In the genomic region with DNA sequence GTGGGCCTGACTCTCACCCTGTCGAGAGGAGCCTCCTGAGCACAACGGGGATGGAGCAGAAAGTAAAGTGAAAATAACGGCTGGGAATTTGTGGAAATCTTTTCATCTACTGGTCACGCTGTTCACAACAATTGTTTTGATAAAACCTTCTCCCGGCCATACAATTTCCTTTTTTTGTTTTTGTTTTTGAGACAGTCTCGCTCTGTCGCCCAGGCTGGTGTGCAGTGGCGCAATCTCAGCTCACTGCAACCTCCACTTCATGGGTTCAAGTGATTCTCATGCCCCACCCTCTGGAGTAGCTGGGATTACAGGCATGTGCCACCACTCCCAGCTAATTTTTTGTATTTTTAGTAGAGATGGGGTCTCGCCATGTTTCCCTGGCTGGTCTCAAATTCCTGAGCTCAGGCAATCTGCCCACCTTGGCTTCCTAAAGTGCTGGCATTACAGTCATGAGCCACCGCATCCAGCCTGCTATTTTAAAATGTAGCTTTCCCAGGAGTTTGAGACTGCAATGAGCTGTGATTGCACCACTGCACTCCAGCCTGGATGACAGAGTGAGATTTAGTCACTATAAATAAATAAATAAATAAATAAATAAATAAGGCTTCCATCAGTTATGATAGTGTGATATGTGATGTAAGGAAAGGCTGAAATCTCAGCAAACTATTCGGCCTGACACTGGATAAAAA, we compare ENCODE assay signal across 15 cellular contexts.
DNase-seq lines count a peak whose midpoint lies in the region; ATAC-seq, FAIRE-seq and TF ChIP-seq lines count a peak whose summit lies in the region.
"Had no signal": no experiment of that assay in that cellular context is flagged by ENCODE, and none has a peak within 500 bp of the region (broad histone marks: within the 10 kb centered on the region; RNA-seq: fewer than 3 reads in every experiment).

No MANE protein-coding gene starts in this region.

- peak overlapping the region; percentile 51 for H3K4me3 Mint-ChIP-seq in activated T-cell treated with anti-CD3 and anti-CD28 coated beads, Interleukin-2, amount 50 U/mL, for 4 hours
- H3K4me3 Mint-ChIP-seq in astrocyte (ENCODE audit: unreplicated experiment): no peak overlapping the region

- no peaks in the 10 kb centered on the region for H3K27me3 Mint-ChIP-seq in activated T-cell treated with anti-CD3 and anti-CD28 coated beads, Interleukin-2, amount 50 U/mL, for 4 hours (ENCODE audit: low read depth)
- no peaks in the 10 kb centered on the region for H3K27me3 Mint-ChIP-seq in astrocyte (ENCODE audit: low read depth, unreplicated experiment)

- no peak for DNase-seq in activated T-cell treated with anti-CD3 and anti-CD28 coated beads, Interleukin-2, amount 50 U/mL, for 4 hours
- DNase-seq in activated T-cell treated with anti-CD3 and anti-CD28 coated beads, Interleukin-2, amount 50 U/mL, for 1 hour: no peak
- no peak for DNase-seq in astrocyte (ENCODE audit: low read depth)
- peak; percentile 20 for DNase-seq in renal cortical epithelial cell (ENCODE audit: low read depth)
- no peak for DNase-seq in GM19238 (ENCODE audit: insufficient read length, low spot score)
- DNase-seq in NCI-H524 (lab: John Stamatoyannopoulos, UW): no peak
- no peak for DNase-seq in effector CD8-positive, alpha-beta T cell (lab: John Stamatoyannopoulos, UW)
- DNase-seq: DMS 273 treated with DMSO at 0.1 percent for 48 hours, NCI-H1694, NCI-H748 treated with DMSO at 0.1 percent for 48 hours, psoas muscle had no signal

- no peaks in the 10 kb centered on the region for H3K79me2 ChIP-seq in KMS-11 (ENCODE audit: insufficient read depth, low read depth)
- H3K79me2 ChIP-seq in astrocyte (ENCODE audit: insufficient read depth, low read length): no peaks in the 10 kb centered on the region

- H3K36me3 ChIP-seq in KMS-11 (ENCODE audit: insufficient read depth): no peaks in the 10 kb centered on the region
- no peaks in the 10 kb centered on the region for H3K36me3 ChIP-seq in astrocyte (ENCODE audit: insufficient read depth, low read length)
- H3K36me3 ChIP-seq: SJSA1 had no signal

- H3K4me3 ChIP-seq in KMS-11 (IDR thresholded peaks at IDR 0.05; ENCODE audit: insufficient read depth, low read depth, low read length) (no peak overlapping the region), astrocyte (ENCODE audit: insufficient read depth, low read depth, low read length) (no peak overlapping the region)
- H3K4me3 ChIP-seq: psoas muscle, SJSA1 had no signal

- H3K4me1 Mint-ChIP-seq in activated T-cell treated with anti-CD3 and anti-CD28 coated beads, Interleukin-2, amount 50 U/mL, for 4 hours (ENCODE audit: low read depth): peaks cover 31% of the 10 kb centered on the region
- peaks cover 26% of the 10 kb centered on the region for H3K4me1 Mint-ChIP-seq in astrocyte (ENCODE audit: low read depth, unreplicated experiment)

- H3K9me3 Mint-ChIP-seq in activated T-cell treated with anti-CD3 and anti-CD28 coated beads, Interleukin-2, amount 50 U/mL, for 4 hours: no peaks in the 10 kb centered on the region
- H3K9me3 Mint-ChIP-seq in astrocyte (ENCODE audit: unreplicated experiment): peaks cover 2% of the 10 kb centered on the region

- H2AFZ ChIP-seq in KMS-11 (ENCODE audit: low read depth): peak overlapping the region; percentile 53
- no peak overlapping the region for H2AFZ ChIP-seq in astrocyte (ENCODE audit: low read depth, low read length)

- H4K20me1 ChIP-seq in KMS-11 (ENCODE audit: insufficient read depth): no peaks in the 10 kb centered on the region
- H4K20me1 ChIP-seq in astrocyte (ENCODE audit: insufficient read depth, low read length): no peaks in the 10 kb centered on the region

- peak overlapping the region; percentile 86 for H3K4me2 ChIP-seq in KMS-11
- H3K4me2 ChIP-seq in astrocyte (ENCODE audit: low read length): peak overlapping the region; percentile 42

- FAIRE-seq in astrocyte (lab: Jason Lieb, UNC): no peak
- FAIRE-seq: urothelium cell line had no signal

- H3K9me3 ChIP-seq in astrocyte (ENCODE audit: insufficient read depth, low read depth, low read length): no peaks in the 10 kb centered on the region
- H3K9me3 ChIP-seq: psoas muscle, SJSA1 had no signal

- no peaks in the 10 kb centered on the region for H3K36me3 Mint-ChIP-seq in activated T-cell treated with anti-CD3 and anti-CD28 coated beads, Interleukin-2, amount 50 U/mL, for 4 hours (ENCODE audit: insufficient read depth)
- H3K36me3 Mint-ChIP-seq in astrocyte (ENCODE audit: low read depth, unreplicated experiment): no peaks in the 10 kb centered on the region

- peak overlapping the region; percentile 91 for H3K27ac Mint-ChIP-seq in astrocyte (ENCODE audit: unreplicated experiment)

- 0 out of 2 replicates have a peak overlapping the region, but pooled peaks have one; percentile 2 for H3K27ac ChIP-seq in KMS-11
- H3K27ac ChIP-seq in astrocyte (ENCODE audit: low read depth, low read length): no peak overlapping the region
- H3K27ac ChIP-seq: psoas muscle, SJSA1, VCaP had no signal

- TF ChIP-seq CTCF in KMS-11 (conservative IDR thresholded peaks at IDR 0.05; ENCODE audit: low read depth, low read length): no peak
- no peak for TF ChIP-seq CTCF in astrocyte (IDR thresholded peaks at IDR 0.05; ENCODE audit: insufficient read depth, low read depth, low read length)

- H3K9ac ChIP-seq in KMS-11 (no peak overlapping the region), astrocyte (ENCODE audit: low read length) (no peak overlapping the region)

- no peaks in the 10 kb centered on the region for H3K27me3 ChIP-seq in KMS-11 (ENCODE audit: insufficient read depth, low read depth)
- no peaks in the 10 kb centered on the region for H3K27me3 ChIP-seq in astrocyte (ENCODE audit: insufficient read depth, low read length)
- H3K27me3 ChIP-seq: SJSA1 had no signal

- peaks cover 26% of the 10 kb centered on the region for H3K4me1 ChIP-seq in KMS-11 (ENCODE audit: low read depth, poor library complexity, severe bottlenecking)
- peaks cover 7% of the 10 kb centered on the region for H3K4me1 ChIP-seq in astrocyte (ENCODE audit: insufficient read depth, low read length)
- H3K4me1 ChIP-seq: psoas muscle had no signal

- ATAC-seq in activated T-cell treated with anti-CD3 and anti-CD28 coated beads, Interleukin-2, amount 50 U/mL, for 4 hours: no peak
- ATAC-seq: psoas muscle had no signal
